In the genomic region with DNA sequence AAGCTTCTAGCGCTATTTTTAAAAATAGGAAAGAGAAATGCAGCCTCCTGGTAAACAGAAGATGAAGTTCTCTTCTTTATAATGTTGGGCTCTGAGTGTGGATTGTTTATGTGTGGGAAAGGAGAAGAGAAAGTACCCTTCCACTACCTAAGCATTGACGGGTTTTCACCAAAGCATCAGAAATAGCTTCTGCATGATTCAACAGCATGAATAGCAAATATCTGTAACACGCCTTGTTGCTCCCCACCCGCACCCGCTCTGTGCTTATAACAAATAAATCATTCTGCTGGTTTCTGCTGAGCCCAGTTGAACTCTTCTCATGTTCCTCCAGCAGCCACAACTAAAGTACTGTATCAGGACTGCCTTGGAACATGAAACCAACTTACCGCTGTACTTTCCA, we compare ENCODE assay signal across 8 cellular contexts. TPM values are rescaled to one million over a fixed set of nuclear protein-coding genes. Genes with fewer than 3 reads are reported as not detected.
DNase-seq lines count a peak whose midpoint lies in the region; ATAC-seq and TF ChIP-seq lines count a peak whose summit lies in the region.

No MANE protein-coding gene starts in this region.

- no peak overlapping the region for H3K27ac Mint-ChIP-seq in activated T-cell treated with anti-CD3 and anti-CD28 coated beads, Interleukin-2, amount 50 U/mL, for 72 hours

- no peaks in the 10 kb centered on the region for H3K9me3 Mint-ChIP-seq in activated T-cell treated with anti-CD3 and anti-CD28 coated beads, Interleukin-2, amount 50 U/mL, for 72 hours

- H3K4me1 Mint-ChIP-seq in activated T-cell treated with anti-CD3 and anti-CD28 coated beads, Interleukin-2, amount 50 U/mL, for 72 hours (ENCODE audit: low read depth) = no peaks in the 10 kb centered on the region

- H3K4me3 Mint-ChIP-seq in activated T-cell treated with anti-CD3 and anti-CD28 coated beads, Interleukin-2, amount 50 U/mL, for 72 hours = no peak overlapping the region

- H3K4me3 ChIP-seq in fibroblast of the aortic adventitia (ENCODE audit: low read depth, low read length) = no peak overlapping the region

- ATAC-seq in GM21390 (IDR thresholded peaks at IDR 0.05; ENCODE audit: unreplicated experiment) = peak; percentile 85
- peak; percentile 71 for ATAC-seq in HG03469 (IDR thresholded peaks at IDR 0.05; ENCODE audit: unreplicated experiment)
- ATAC-seq in activated T-cell treated with anti-CD3 and anti-CD28 coated beads, Interleukin-2, amount 50 U/mL, for 72 hours (replicated peaks in 1 of 2) = no peak

- H3K27me3 Mint-ChIP-seq in activated T-cell treated with anti-CD3 and anti-CD28 coated beads, Interleukin-2, amount 50 U/mL, for 72 hours (ENCODE audit: low read depth) = no peaks in the 10 kb centered on the region

- DNase-seq in GM04503 (ENCODE audit: low read depth) = peak; percentile 42
- DNase-seq in fibroblast of the aortic adventitia (ENCODE audit: low read depth) = peak; percentile 40
- DNase-seq in NCI-H146 treated with DMSO at 0.1 percent for 48 hours (lab: John Stamatoyannopoulos, UW; ENCODE audit: unreplicated experiment) = no peak
- no peak for DNase-seq in stimulated activated CD8-positive, alpha-beta memory T cell treated with anti-CD3 and anti-CD28 coated beads, Interleukin-4, amount 100 ng/mL, for 48 hours
- no peak for DNase-seq in Kasumi-1 (lab: John Stamatoyannopoulos, UW)
- DNase-seq in activated T-cell treated with anti-CD3 and anti-CD28 coated beads, Interleukin-2, amount 50 U/mL, for 72 hours = no peak

- H3K36me3 Mint-ChIP-seq in activated T-cell treated with anti-CD3 and anti-CD28 coated beads, Interleukin-2, amount 50 U/mL, for 72 hours (ENCODE audit: insufficient read depth in 2 of 2) = no peaks in the 10 kb centered on the region

- TF ChIP-seq CTCF in fibroblast of the aortic adventitia (IDR thresholded peaks at IDR 0.05; ENCODE audit: insufficient read depth, low read length) = no peak

RNA-seq across cellular contexts. Expression of gene TXLNB, which starts 20.7 kb away (rescaled TPM):
- 0.33 and 0.36 TPM in 2 replicates for total RNA-seq in fibroblast of the aortic adventitia (ENCODE audit: low replicate concordance)
- total RNA-seq in activated T-cell treated with anti-CD3 and anti-CD28 coated beads, Interleukin-2, amount 50 U/mL, for 72 hours = under 1 TPM; 0.19 to 0.22 TPM

Comparison
In these comparisons a context has a peak if more than half of its experiments do, and no peak if none do; other contexts are left out.
1. DNase-seq: peak in GM04503 (single experiment) and fibroblast of the aortic adventitia (single experiment); none in NCI-H146 treated with DMSO at 0.1 percent for 48 hours (single experiment), stimulated activated CD8-positive, alpha-beta memory T cell treated with anti-CD3 and anti-CD28 coated beads, Interleukin-4, amount 100 ng/mL, for 48 hours (single experiment), Kasumi-1 (0 of 2) and activated T-cell treated with anti-CD3 and anti-CD28 coated beads, Interleukin-2, amount 50 U/mL, for 72 hours (0 of 2).
2. ATAC-seq: peak in GM21390 (single experiment) and HG03469 (single experiment); none in activated T-cell treated with anti-CD3 and anti-CD28 coated beads, Interleukin-2, amount 50 U/mL, for 72 hours (0 of 2).